ENCODE assay signal across 10 cellular contexts in genomic region chr9:4986783-4987182, GRCh38. TPM values are rescaled to one million over a fixed set of nuclear protein-coding genes. Genes with fewer than 3 reads are reported as not detected.
DNase-seq lines count a peak whose midpoint lies in the region; ATAC-seq and TF ChIP-seq lines count a peak whose summit lies in the region.
"Had no signal": no experiment of that assay in that cellular context is flagged by ENCODE, and none has a peak within 500 bp of the region (broad histone marks: within the 10 kb centered on the region; RNA-seq: fewer than 3 reads in every experiment).

No MANE protein-coding gene starts in this region.

- H3K4me2 ChIP-seq in BLaER1: peak overlapping the region; percentile 86
- peak overlapping the region; percentile 91 for H3K4me2 ChIP-seq in neural progenitor cell

- H3K27me3 ChIP-seq in BLaER1 (no peaks in the 10 kb centered on the region), neural progenitor cell (peaks cover 36% of the 10 kb centered on the region)

- H3K27me3 Mint-ChIP-seq in IgD-negative memory B cell: no peaks in the 10 kb centered on the region
- no peaks in the 10 kb centered on the region for H3K27me3 Mint-ChIP-seq in central memory CD8-positive, alpha-beta T cell
- H3K27me3 Mint-ChIP-seq in neural progenitor cell (ENCODE audit: insufficient read depth, low read depth): peaks cover 6% of the 10 kb centered on the region

- H3K9me3 ChIP-seq in BLaER1 (peaks cover under 1% of the 10 kb centered on the region), neural progenitor cell (ENCODE audit: low read depth) (no peaks in the 10 kb centered on the region)

- H3K4me1 ChIP-seq in BLaER1: peaks cover 30% of the 10 kb centered on the region
- H3K4me1 ChIP-seq in neural progenitor cell: peaks cover 14% of the 10 kb centered on the region

- peaks cover 37% of the 10 kb centered on the region for H3F3A ChIP-seq in neural progenitor cell (ENCODE audit: low read depth)

- no peaks in the 10 kb centered on the region for H3K79me2 ChIP-seq in neural progenitor cell (ENCODE audit: low read depth)

- H3K4me1 Mint-ChIP-seq in IgD-negative memory B cell: peaks cover 26 to 36% (median 33%) of the 10 kb centered on the region in 3 donors
- H3K4me1 Mint-ChIP-seq in central memory CD8-positive, alpha-beta T cell: peaks cover 30% of the 10 kb centered on the region
- peaks cover 15% of the 10 kb centered on the region for H3K4me1 Mint-ChIP-seq in neural progenitor cell

- no peaks in the 10 kb centered on the region for H3K9me3 Mint-ChIP-seq in IgD-negative memory B cell
- no peaks in the 10 kb centered on the region for H3K9me3 Mint-ChIP-seq in central memory CD8-positive, alpha-beta T cell
- no peaks in the 10 kb centered on the region for H3K9me3 Mint-ChIP-seq in neural progenitor cell

- peak overlapping the region; percentile 78 for H3K4me3 ChIP-seq in BLaER1
- H3K4me3 ChIP-seq in neural progenitor cell: no peak overlapping the region

- H3K36me3 Mint-ChIP-seq in IgD-negative memory B cell: peaks cover under 1% of the 10 kb centered on the region
- peaks cover 7% of the 10 kb centered on the region for H3K36me3 Mint-ChIP-seq in central memory CD8-positive, alpha-beta T cell (ENCODE audit: insufficient read depth)
- H3K36me3 Mint-ChIP-seq in neural progenitor cell: no peaks in the 10 kb centered on the region

- H3K27ac ChIP-seq in BLaER1 (no peak overlapping the region), neural progenitor cell (no peak overlapping the region)

- peak overlapping the region in 3 of 4 donors; percentile 53 to 94 (median 63) for H3K4me3 Mint-ChIP-seq in IgD-negative memory B cell
- peak overlapping the region; percentile 9 for H3K4me3 Mint-ChIP-seq in central memory CD8-positive, alpha-beta T cell
- no peak overlapping the region for H3K4me3 Mint-ChIP-seq in neural progenitor cell

- H3K36me3 ChIP-seq in BLaER1 (peaks cover 1% of the 10 kb centered on the region), neural progenitor cell (no peaks in the 10 kb centered on the region)

- no peak for TF ChIP-seq CTCF in neural progenitor cell (IDR thresholded peaks at IDR 0.05)

- no peak overlapping the region for H2AFZ ChIP-seq in neural progenitor cell (replicated peaks)

- no peak for DNase-seq in central memory CD8-positive, alpha-beta T cell (ENCODE audit: low spot score in 2 of 2)
- DNase-seq in neural progenitor cell (ENCODE audit: low spot score) (no peak), NCI-H2107 treated with DMSO at 0.1 percent for 48 hours (lab: John Stamatoyannopoulos, UW; ENCODE audit: unreplicated experiment) (no peak), ecto neural progenitor cell (ENCODE audit: low spot score) (no peak), HuH-7 (ENCODE audit: low spot score) (no peak), RPMI8226 (no peak)
- DNase-seq: activated naive CD4-positive, alpha-beta T cell; GDM1 had no signal

- ATAC-seq in central memory CD8-positive, alpha-beta T cell (replicated peaks; ENCODE audit: extremely low read depth, poor library complexity, severe bottlenecking): no peak

- peaks cover 5% of the 10 kb centered on the region; the same call in 1 of the 2 replicates for H4K20me1 ChIP-seq in BLaER1
- no peaks in the 10 kb centered on the region for H4K20me1 ChIP-seq in neural progenitor cell (ENCODE audit: low read depth)

- peak overlapping the region in 1 of 3 donors; percentile 4 for H3K27ac Mint-ChIP-seq in IgD-negative memory B cell
- no peak overlapping the region for H3K27ac Mint-ChIP-seq in central memory CD8-positive, alpha-beta T cell (ENCODE audit: low read depth)
- H3K27ac Mint-ChIP-seq in neural progenitor cell: no peak overlapping the region

- H3K9ac ChIP-seq in BLaER1 (no peak overlapping the region), neural progenitor cell (no peak overlapping the region)

RNA-seq across cellular contexts. Expression of gene JAK2, which starts 1.7 kb away (rescaled TPM):
- 9.2 TPM for polyA plus RNA-seq in IgD-negative memory B cell
- total RNA-seq in neural progenitor cell (ENCODE audit: low replicate concordance): 3.2 and 3.9 TPM in 2 replicates
